ENCODE assay signal across 11 cellular contexts in the genomic region with DNA sequence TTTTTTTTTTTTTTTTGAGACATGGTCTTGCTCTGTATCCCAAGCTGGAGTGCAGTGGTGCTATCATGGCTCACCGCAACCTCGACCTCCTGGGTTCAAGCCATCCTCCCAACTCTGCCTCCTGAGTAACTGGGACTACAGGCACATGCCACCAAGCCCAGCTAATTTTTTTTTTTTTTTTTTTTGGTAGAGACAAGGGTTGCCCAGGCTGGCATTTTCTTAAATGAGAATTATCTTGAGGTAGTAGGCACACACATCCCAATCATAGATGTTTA.
A peak's percentile ranks its signal among the peaks of the same experiment; 100 is the strongest.
DNase-seq lines count a peak whose midpoint lies in the region; ATAC-seq and TF ChIP-seq lines count a peak whose summit lies in the region.
"Had no signal": no experiment of that assay in that cellular context is flagged by ENCODE, and none has a peak within 500 bp of the region (broad histone marks: within the 10 kb centered on the region; RNA-seq: fewer than 3 reads in every experiment).

No MANE protein-coding gene starts in this region.

- H2AFZ ChIP-seq in PC-3 (ENCODE audit: low read length) = no peak overlapping the region
- no peak overlapping the region for H2AFZ ChIP-seq in neural progenitor cell (replicated peaks)

- no peaks in the 10 kb centered on the region for H3K79me2 ChIP-seq in PC-3 (ENCODE audit: low read length)
- no peaks in the 10 kb centered on the region for H3K79me2 ChIP-seq in neural progenitor cell (ENCODE audit: low read depth)

- H3K4me1 Mint-ChIP-seq in dendritic cell treated with granulocyte-macrophage colony-stimulating factor and Interleukin-4, amounts not matched to agents 40 ng/mL and 50 ng/mL, for 4 days (ENCODE audit: low read depth) = peaks cover 88% of the 10 kb centered on the region
- no peaks in the 10 kb centered on the region for H3K4me1 Mint-ChIP-seq in neural progenitor cell

- H3K27me3 Mint-ChIP-seq in dendritic cell treated with granulocyte-macrophage colony-stimulating factor and Interleukin-4, amounts not matched to agents 40 ng/mL and 50 ng/mL, for 4 days = no peaks in the 10 kb centered on the region
- H3K27me3 Mint-ChIP-seq in neural progenitor cell (ENCODE audit: insufficient read depth, low read depth) = no peaks in the 10 kb centered on the region

- BruUV-seq in PC-3 (replicated peaks; lab: Mats Ljungman, UMichigan) = no TSS peak

- H3K36me3 Mint-ChIP-seq in dendritic cell treated with granulocyte-macrophage colony-stimulating factor and Interleukin-4, amounts not matched to agents 40 ng/mL and 50 ng/mL, for 4 days (ENCODE audit: low read depth) = peaks cover 66% of the 10 kb centered on the region
- H3K36me3 Mint-ChIP-seq in neural progenitor cell = peaks cover 25% of the 10 kb centered on the region

- H3K4me2 ChIP-seq in BLaER1 treated with 17β-estradiol and CSF1 and Interleukin-3, amounts not matched to agents 10 nM and 100 nM = peak overlapping the region; percentile 71 to 93 (median 82)
- no peak overlapping the region for H3K4me2 ChIP-seq in PC-3 (ENCODE audit: low read length)
- H3K4me2 ChIP-seq in neural progenitor cell = no peak overlapping the region

- no peak overlapping the region for H3K4me3 Mint-ChIP-seq in dendritic cell treated with granulocyte-macrophage colony-stimulating factor and Interleukin-4, amounts not matched to agents 40 ng/mL and 50 ng/mL, for 4 days
- no peak overlapping the region for H3K4me3 Mint-ChIP-seq in neural progenitor cell

- intact Hi-C loops in dendritic cell treated with granulocyte-macrophage colony-stimulating factor and Interleukin-4, amounts not matched to agents 40 ng/mL and 50 ng/mL, for 4 days (cut with micrococcal nuclease) = loop anchor here (1.0 to 5.0 kb wide), 3 partner anchors 73 to 132 kb away; no protein-coding TSS in a partner anchor
- intact Hi-C loops in PC-3 (cut with micrococcal nuclease) = no loop called here

- peak overlapping the region in 6 of 11 experiments; percentile 2 to 68 (median 29); a peak in 7 of 22 replicates for H3K9ac ChIP-seq in BLaER1 treated with 17β-estradiol and CSF1 and Interleukin-3, amounts not matched to agents 10 nM and 100 nM
- H3K9ac ChIP-seq in PC-3 (ENCODE audit: low read length) (no peak overlapping the region), neural progenitor cell (no peak overlapping the region)

- H3K9me2 ChIP-seq in PC-3 (replicated peaks; ENCODE audit: low read length) = no peaks in the 10 kb centered on the region

- H3K27ac Mint-ChIP-seq in dendritic cell treated with granulocyte-macrophage colony-stimulating factor and Interleukin-4, amounts not matched to agents 40 ng/mL and 50 ng/mL, for 4 days = peak overlapping the region; percentile 88
- H3K27ac Mint-ChIP-seq in neural progenitor cell = no peak overlapping the region

- H3K9me3 ChIP-seq in BLaER1 treated with 17β-estradiol and CSF1 and Interleukin-3, amounts not matched to agents 10 nM and 100 nM (replicated peaks in 1 of 11) = peaks cover 0 to 5% (median 0%) of the 10 kb centered on the region in 11 experiments; a peak in 4 of 22 replicates
- H3K9me3 ChIP-seq in PC-3 (ENCODE audit: low read length) (no peaks in the 10 kb centered on the region), neural progenitor cell (ENCODE audit: low read depth) (no peaks in the 10 kb centered on the region)

- H3K27me3 ChIP-seq in BLaER1 treated with 17β-estradiol and CSF1 and Interleukin-3, amounts not matched to agents 10 nM and 100 nM = no peaks in the 10 kb centered on the region
- H3K27me3 ChIP-seq in PC-3 (ENCODE audit: low read length) (no peaks in the 10 kb centered on the region), neural progenitor cell (no peaks in the 10 kb centered on the region)

- TF ChIP-seq CTCF in PC-3 (conservative IDR thresholded peaks at IDR 0.05; ENCODE audit: low read depth, low read length) (no peak), neural progenitor cell (IDR thresholded peaks at IDR 0.05) (no peak)

- ATAC-seq in GM18511 (IDR thresholded peaks at IDR 0.05; ENCODE audit: unreplicated experiment) (peak; percentile 1), HG03571 (IDR thresholded peaks at IDR 0.05; ENCODE audit: unreplicated experiment) (peak; percentile 1), PC-3 (no peak)

- POLR2A ChIA-PET in PC-3 (lab: Charles Lee; ENCODE audit: unreplicated experiment) = no interaction called here

- peaks cover 49 to 75% (median 59%) of the 10 kb centered on the region in 10 experiments for H3K4me1 ChIP-seq in BLaER1 treated with 17β-estradiol and CSF1 and Interleukin-3, amounts not matched to agents 10 nM and 100 nM
- H3K4me1 ChIP-seq in PC-3 (ENCODE audit: insufficient read depth, low read length) (no peaks in the 10 kb centered on the region), neural progenitor cell (no peaks in the 10 kb centered on the region)

- peak overlapping the region in 1 of 10 experiments; percentile 17; a peak in 1 of 20 replicates for H3K4me3 ChIP-seq in BLaER1 treated with 17β-estradiol and CSF1 and Interleukin-3, amounts not matched to agents 10 nM and 100 nM
- no peak overlapping the region for H3K4me3 ChIP-seq in PC-3 (ENCODE audit: low read length)
- H3K4me3 ChIP-seq in neural progenitor cell = no peak overlapping the region

- DNase-seq in globus pallidus (ENCODE audit: low spot score) (no peak), putamen (ENCODE audit: low spot score) (no peak), PC-3 (no peak), neural progenitor cell (ENCODE audit: low spot score) (no peak)
- DNase-seq: activated naive CD4-positive, alpha-beta T cell treated with anti-CD3 and anti-CD28 coated beads, Interleukin-2, amount 50 U/mL, for 16 hours; NCI-H1092 treated with DMSO at 0.1 percent for 48 hours; NCI-H82 had no signal

- peaks cover 0 to 16% (median 4%) of the 10 kb centered on the region in 11 experiments; a peak in 7 of 22 replicates for H4K20me1 ChIP-seq in BLaER1 treated with 17β-estradiol and CSF1 and Interleukin-3, amounts not matched to agents 10 nM and 100 nM
- H4K20me1 ChIP-seq in PC-3 (ENCODE audit: low read length) (no peaks in the 10 kb centered on the region), neural progenitor cell (ENCODE audit: low read depth) (no peaks in the 10 kb centered on the region)

- no peaks in the 10 kb centered on the region for H3F3A ChIP-seq in PC-3 (ENCODE audit: low read length, unreplicated experiment)
- no peaks in the 10 kb centered on the region for H3F3A ChIP-seq in neural progenitor cell (ENCODE audit: low read depth)

- no peaks in the 10 kb centered on the region for H3K9me3 Mint-ChIP-seq in dendritic cell treated with granulocyte-macrophage colony-stimulating factor and Interleukin-4, amounts not matched to agents 40 ng/mL and 50 ng/mL, for 4 days
- no peaks in the 10 kb centered on the region for H3K9me3 Mint-ChIP-seq in neural progenitor cell

- H3K27ac ChIP-seq in BLaER1 treated with 17β-estradiol and CSF1 and Interleukin-3, amounts not matched to agents 10 nM and 100 nM = peak overlapping the region; percentile 4 to 77 (median 66); a peak in 19 of 22 replicates
- H3K27ac ChIP-seq in PC-3 (ENCODE audit: low read length) (no peak overlapping the region), neural progenitor cell (no peak overlapping the region)

- peaks cover 37 to 79% (median 63%) of the 10 kb centered on the region in 11 experiments for H3K36me3 ChIP-seq in BLaER1 treated with 17β-estradiol and CSF1 and Interleukin-3, amounts not matched to agents 10 nM and 100 nM
- H3K36me3 ChIP-seq in PC-3 (ENCODE audit: low read depth, low read length) (no peaks in the 10 kb centered on the region; the same call in 1 of the 2 replicates), neural progenitor cell (no peaks in the 10 kb centered on the region)

- CTCF ChIA-PET in PC-3 (lab: Charles Lee) = no interaction called here

Comparison
In these comparisons a context has a peak if more than half of its experiments do, and no peak if none do; other contexts are left out.
1. H3K27ac ChIP-seq: peak in BLaER1 treated with 17β-estradiol and CSF1 and Interleukin-3, amounts not matched to agents 10 nM and 100 nM (11 of 11); none in PC-3 (single experiment) and neural progenitor cell (single experiment).
2. H3K4me2 ChIP-seq: peak in BLaER1 treated with 17β-estradiol and CSF1 and Interleukin-3, amounts not matched to agents 10 nM and 100 nM (11 of 11); none in PC-3 (single experiment) and neural progenitor cell (single experiment).
3. H3K9ac ChIP-seq: peak in BLaER1 treated with 17β-estradiol and CSF1 and Interleukin-3, amounts not matched to agents 10 nM and 100 nM (6 of 11); none in PC-3 (single experiment) and neural progenitor cell (single experiment).